8 cellular contexts compared by ENCODE assay signal in the genomic region with DNA sequence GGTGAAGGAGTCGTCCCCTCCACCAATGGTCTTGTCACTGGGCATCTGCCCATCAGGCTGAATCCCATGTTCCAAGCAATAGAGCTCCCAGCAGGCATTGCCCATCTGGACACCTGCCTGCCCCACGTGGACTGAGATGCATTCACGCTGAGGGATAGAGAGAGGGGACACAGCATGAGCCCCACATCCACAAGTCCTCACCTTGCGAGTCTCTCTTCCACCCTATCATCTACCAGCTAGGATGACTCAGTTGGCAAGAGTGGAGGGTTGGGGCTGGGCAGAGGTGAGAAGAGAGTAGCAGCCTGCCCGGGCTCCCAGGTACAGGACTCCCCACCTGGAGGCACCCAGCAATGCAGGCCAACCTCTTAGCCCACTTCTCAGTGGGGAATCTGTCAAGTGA. TPM values are rescaled to one million over a fixed set of nuclear protein-coding genes. Genes with fewer than 3 reads are reported as not detected.
DNase-seq lines count a peak whose midpoint lies in the region; ATAC-seq lines count a peak whose summit lies in the region.

No MANE protein-coding gene starts in this region.

- peak overlapping the region; percentile 73; the same call in 1 of the 2 replicates for H3K4me3 ChIP-seq in HUES48 (ENCODE audit: low read depth, low read length)

- peak overlapping the region; percentile 80 for H3K4me3 Mint-ChIP-seq in activated CD4-positive, alpha-beta T cell treated with anti-CD3 and anti-CD28 coated beads, Interleukin-2, amount 10 ng/mL, durations not matched to agents 24 days and 14 days

- H3K27me3 Mint-ChIP-seq in activated CD4-positive, alpha-beta T cell treated with anti-CD3 and anti-CD28 coated beads, Interleukin-2, amount 10 ng/mL, durations not matched to agents 24 days and 14 days: no peaks in the 10 kb centered on the region

- H3K9ac ChIP-seq in HUES48 (ENCODE audit: low read depth, low read length): no peak overlapping the region

- H3K36me3 Mint-ChIP-seq in activated CD4-positive, alpha-beta T cell treated with anti-CD3 and anti-CD28 coated beads, Interleukin-2, amount 10 ng/mL, durations not matched to agents 24 days and 14 days (ENCODE audit: low read depth): peaks cover 54% of the 10 kb centered on the region

- peaks cover 58% of the 10 kb centered on the region for H3K27me3 ChIP-seq in HUES48 (ENCODE audit: control insufficient read depth, insufficient read depth, low read length)

- H3K36me3 ChIP-seq in HUES48 (ENCODE audit: control insufficient read depth, insufficient read depth, low read length): peaks cover 25% of the 10 kb centered on the region

- DNase-seq in activated CD4-positive, alpha-beta T cell treated with anti-CD3 and anti-CD28 coated beads, Interleukin-2, amount 10 ng/mL, durations not matched to agents 24 days and 14 days: peak; percentile 71
- no peak for DNase-seq in epithelial cell of prostate (ENCODE audit: low read depth, low spot score)
- DNase-seq in stimulated activated CD4-positive, alpha-beta T cell treated with anti-CD3 and anti-CD28 coated beads, Interleukin-4, amount 100 ng/mL, for 1 hour: peak; percentile 38
- DNase-seq in NCI-H2029 (lab: John Stamatoyannopoulos, UW): no peak

- no peaks in the 10 kb centered on the region for H3K9me3 ChIP-seq in HUES48 (ENCODE audit: control insufficient read depth, insufficient read depth, low read length)

- H3K27ac ChIP-seq in HUES48 (ENCODE audit: low read depth, low read length): no peak overlapping the region
- peak overlapping the region; percentile 99 for H3K27ac ChIP-seq in epithelial cell of prostate

- ATAC-seq in GM21381 (IDR thresholded peaks at IDR 0.05; ENCODE audit: unreplicated experiment): no peak
- ATAC-seq in HG02885 (IDR thresholded peaks at IDR 0.05; ENCODE audit: poor library complexity, unreplicated experiment): no peak
- no peak for ATAC-seq in GM21786 (IDR thresholded peaks at IDR 0.05; ENCODE audit: unreplicated experiment)

- H3K9me3 Mint-ChIP-seq in activated CD4-positive, alpha-beta T cell treated with anti-CD3 and anti-CD28 coated beads, Interleukin-2, amount 10 ng/mL, durations not matched to agents 24 days and 14 days: no peaks in the 10 kb centered on the region

- H3K4me1 Mint-ChIP-seq in activated CD4-positive, alpha-beta T cell treated with anti-CD3 and anti-CD28 coated beads, Interleukin-2, amount 10 ng/mL, durations not matched to agents 24 days and 14 days: peaks cover 66% of the 10 kb centered on the region

- peaks cover 15% of the 10 kb centered on the region for H3K4me1 ChIP-seq in HUES48 (ENCODE audit: control insufficient read depth, insufficient read depth, low read length)

- H3K27ac Mint-ChIP-seq in activated CD4-positive, alpha-beta T cell treated with anti-CD3 and anti-CD28 coated beads, Interleukin-2, amount 10 ng/mL, durations not matched to agents 24 days and 14 days: peak overlapping the region; percentile 91

- intact Hi-C loops in activated CD4-positive, alpha-beta T cell treated with anti-CD3 and anti-CD28 coated beads, Interleukin-2, amount 10 ng/mL, durations not matched to agents 24 days and 14 days (cut with micrococcal nuclease): loop anchor here (5.0 kb wide), 1 partner anchor 685 kb away; a partner anchor contains a TSS

RNA-seq across cellular contexts. Expression of a gene that starts 1.0 kb away (rescaled TPM):
- not detected in 2 replicates for total RNA-seq in activated CD4-positive, alpha-beta T cell treated with anti-CD3 and anti-CD28 coated beads, Interleukin-2, amount 10 ng/mL, durations not matched to agents 24 days and 14 days

RNA-seq across cellular contexts. Expression of a gene that starts 1.6 kb away (rescaled TPM):
- total RNA-seq in activated CD4-positive, alpha-beta T cell treated with anti-CD3 and anti-CD28 coated beads, Interleukin-2, amount 10 ng/mL, durations not matched to agents 24 days and 14 days: 235 and 240 TPM in 2 replicates

RNA-seq across cellular contexts. Expression of a gene that starts 6.8 kb away (rescaled TPM):
- total RNA-seq in activated CD4-positive, alpha-beta T cell treated with anti-CD3 and anti-CD28 coated beads, Interleukin-2, amount 10 ng/mL, durations not matched to agents 24 days and 14 days: 29.1 and 31.7 TPM in 2 replicates

RNA-seq across cellular contexts. Expression of a gene that starts 6.8 kb away (rescaled TPM):
- 4.6 and 4.9 TPM in 2 replicates for total RNA-seq in activated CD4-positive, alpha-beta T cell treated with anti-CD3 and anti-CD28 coated beads, Interleukin-2, amount 10 ng/mL, durations not matched to agents 24 days and 14 days

RNA-seq across cellular contexts. Expression of a gene that starts 22.5 kb away (rescaled TPM):
- total RNA-seq in activated CD4-positive, alpha-beta T cell treated with anti-CD3 and anti-CD28 coated beads, Interleukin-2, amount 10 ng/mL, durations not matched to agents 24 days and 14 days: 144 and 149 TPM in 2 replicates

Comparison
In these comparisons a context has a peak if more than half of its experiments do, and no peak if none do; other contexts are left out.
1. DNase-seq: peak in activated CD4-positive, alpha-beta T cell treated with anti-CD3 and anti-CD28 coated beads, Interleukin-2, amount 10 ng/mL, durations not matched to agents 24 days and 14 days (single experiment) and stimulated activated CD4-positive, alpha-beta T cell treated with anti-CD3 and anti-CD28 coated beads, Interleukin-4, amount 100 ng/mL, for 1 hour (single experiment); none in epithelial cell of prostate (single experiment) and NCI-H2029 (single experiment).